In the genomic region with DNA sequence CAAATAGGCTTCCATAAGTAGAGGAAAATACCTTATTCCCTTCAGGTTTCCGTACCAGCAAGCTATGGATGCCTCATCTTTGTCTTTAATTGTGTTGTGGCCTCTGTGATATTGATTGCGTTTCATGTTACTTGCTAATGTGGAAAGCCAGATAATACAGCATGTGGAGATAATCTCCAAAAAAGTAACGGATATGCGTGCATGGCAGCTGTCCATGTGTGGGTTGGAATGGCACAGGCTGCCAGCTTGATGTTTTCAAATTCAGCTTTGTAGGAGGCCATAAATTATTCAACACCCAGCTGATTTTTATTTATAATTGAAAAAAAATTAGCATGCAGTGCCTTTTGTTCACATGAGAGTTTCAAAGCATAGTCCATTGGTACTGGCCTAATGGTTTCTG, we compare ENCODE assay signal across 14 cellular contexts.
DNase-seq lines count a peak whose midpoint lies in the region; ATAC-seq and TF ChIP-seq lines count a peak whose summit lies in the region.
"Had no signal": no experiment of that assay in that cellular context is flagged by ENCODE, and none has a peak within 500 bp of the region (broad histone marks: within the 10 kb centered on the region; RNA-seq: fewer than 3 reads in every experiment).

No MANE protein-coding gene starts in this region.

- DNase-seq in Ammon's horn (ENCODE audit: low spot score) (peak; percentile 59), NCI-H1092 (lab: John Stamatoyannopoulos, UW) (peak; percentile 30), SK-N-DZ (ENCODE audit: low spot score) (peak; percentile 12), glutamatergic neuron (peak; percentile 60), NCI-H345 treated with DMSO at 0.1 percent for 48 hours (lab: John Stamatoyannopoulos, UW; ENCODE audit: unreplicated experiment) (no peak), kidney glomerular epithelial cell (lab: John Stamatoyannopoulos, UW) (no peak)
- no peak for DNase-seq in activated CD8-positive, alpha-beta memory T cell treated with anti-CD3 and anti-CD28 coated beads, Interleukin-2, amount 50 U/mL, for 48 hours
- DNase-seq: activated CD4-positive, alpha-beta T cell treated with anti-CD3 and anti-CD28 coated beads, Interleukin-2, amount 10 ng/mL, durations not matched to agents 7 days and 5 days; activated T-cell treated with anti-CD3 and anti-CD28 coated beads, Interleukin-2, amount 50 U/mL, for 48 hours; Karpas-422; NCI-H345; RPMI8226 had no signal

- peak overlapping the region; percentile 38 for H3K4me3 Mint-ChIP-seq in glutamatergic neuron (ENCODE audit: unreplicated experiment)
- H3K4me3 Mint-ChIP-seq: activated CD4-positive, alpha-beta T cell treated with anti-CD3 and anti-CD28 coated beads, Interleukin-2, amount 10 ng/mL, durations not matched to agents 7 days and 5 days; B cell had no signal

- no peak for TF ChIP-seq CTCF in glutamatergic neuron (IDR thresholded peaks at IDR 0.05; ENCODE audit: partially characterized antibody, unreplicated experiment)

- H3K27ac Mint-ChIP-seq in glutamatergic neuron (ENCODE audit: unreplicated experiment) = peak overlapping the region; percentile 92
- H3K27ac Mint-ChIP-seq: activated CD4-positive, alpha-beta T cell treated with anti-CD3 and anti-CD28 coated beads, Interleukin-2, amount 10 ng/mL, durations not matched to agents 7 days and 5 days; B cell had no signal

- peaks cover 20% of the 10 kb centered on the region for H3K4me1 Mint-ChIP-seq in glutamatergic neuron (ENCODE audit: low read depth, unreplicated experiment)
- H3K4me1 Mint-ChIP-seq: B cell had no signal

- H3K9me3 Mint-ChIP-seq in glutamatergic neuron (ENCODE audit: unreplicated experiment) = peaks cover 3% of the 10 kb centered on the region
- H3K9me3 Mint-ChIP-seq: activated CD4-positive, alpha-beta T cell treated with anti-CD3 and anti-CD28 coated beads, Interleukin-2, amount 10 ng/mL, durations not matched to agents 7 days and 5 days had no signal

- peaks cover 2% of the 10 kb centered on the region for H3K27me3 Mint-ChIP-seq in glutamatergic neuron (ENCODE audit: unreplicated experiment)
- H3K27me3 Mint-ChIP-seq: activated CD4-positive, alpha-beta T cell treated with anti-CD3 and anti-CD28 coated beads, Interleukin-2, amount 10 ng/mL, durations not matched to agents 7 days and 5 days; B cell had no signal

- ATAC-seq in GM18517 (IDR thresholded peaks at IDR 0.05; ENCODE audit: unreplicated experiment) = no peak

- no peaks in the 10 kb centered on the region for H3K36me3 Mint-ChIP-seq in glutamatergic neuron (ENCODE audit: unreplicated experiment)

Comparison
In these comparisons a context has a peak if more than half of its experiments do, and no peak if none do; other contexts are left out.
1. DNase-seq: peak in Ammon's horn (single experiment), NCI-H1092 (single experiment), SK-N-DZ (single experiment) and glutamatergic neuron (single experiment); none in activated CD8-positive, alpha-beta memory T cell treated with anti-CD3 and anti-CD28 coated beads, Interleukin-2, amount 50 U/mL, for 48 hours (single experiment), NCI-H345 treated with DMSO at 0.1 percent for 48 hours (single experiment) and kidney glomerular epithelial cell (single experiment).